ENCODE assay signal across 1 cellular context in genomic region chr4:56681158-56681848, GRCh38.
TF ChIP-seq lines count a peak whose summit lies in the region.

TSS of gene HOPX (minus strand) at chr4:56681296. CDS start at chr4:56657816, 23,480 bp downstream.

TF ChIP-seq in H1, 55 proteins besides CTCF, POLR2A, EP300 and RAD21 (continued from another document):
- no peak for TF ChIP-seq CHD7 (IDR thresholded peaks at IDR 0.05; ENCODE audit: insufficient replicate concordance, low read length)
- TF ChIP-seq BRCA1 (IDR thresholded peaks at IDR 0.05; ENCODE audit: low read depth, low read length) = no peak
TF ChIP-seq in H1: peak in this region for 0.
